ENCODE assay signal across 12 cellular contexts in the genomic region with DNA sequence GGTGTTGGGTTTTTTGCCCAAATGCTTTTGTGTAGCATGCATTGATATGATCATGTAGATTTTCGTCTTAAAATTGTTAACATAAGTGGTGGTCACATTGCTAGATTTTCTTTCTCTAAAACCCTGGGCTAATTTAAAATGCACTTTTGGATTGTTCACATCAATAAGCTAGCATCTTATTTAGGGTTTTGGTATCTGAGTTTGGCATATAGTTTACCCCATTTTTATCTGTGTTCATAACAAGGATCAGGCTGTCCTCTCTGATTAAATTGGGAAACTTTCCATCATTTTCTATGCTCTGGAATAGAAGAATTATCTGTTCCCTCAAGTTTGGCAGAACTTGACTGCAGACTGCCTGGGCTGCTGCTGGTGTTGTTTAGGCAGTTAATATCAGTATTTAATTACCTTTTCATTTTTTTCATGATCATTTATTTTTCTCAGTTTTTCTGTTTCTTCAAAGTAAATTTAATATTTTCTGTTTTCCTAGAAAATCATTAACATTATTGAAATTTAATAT. TPM values are rescaled to one million over a fixed set of nuclear protein-coding genes. Genes with fewer than 3 reads are reported as not detected.
A peak's percentile ranks its signal among the peaks of the same experiment; 100 is the strongest.
DNase-seq lines count a peak whose midpoint lies in the region; ATAC-seq and TF ChIP-seq lines count a peak whose summit lies in the region.
"Had no signal": no experiment of that assay in that cellular context is flagged by ENCODE, and none has a peak within 500 bp of the region (broad histone marks: within the 10 kb centered on the region; RNA-seq: fewer than 3 reads in every experiment).

No MANE protein-coding gene starts in this region.

- DNase-seq in CD8-positive, alpha-beta T cell = no peak
- no peak for DNase-seq in HCT116 (ENCODE audit: low read depth, low spot score)
- no peak for DNase-seq in adipocyte (ENCODE audit: low read depth)
- DNase-seq in naive thymus-derived CD8-positive, alpha-beta T cell = no peak
- no peak for DNase-seq in HPDE6-E6E7 (ENCODE audit: extremely low spot score)
- DNase-seq in breast epithelium (ENCODE audit: low spot score in 2 of 2) = no peak
- DNase-seq in right lobe of liver = no peak
- DNase-seq: GM23248; NCI-H146; stimulated activated naive CD8-positive, alpha-beta T cell treated with anti-CD3 and anti-CD28 coated beads, Interleukin-15, Interleukin-2, amounts not matched to agents 100 U/mL and 50 U/mL, for 24 hours had no signal

- TF ChIP-seq RAD21 in HCT116 (IDR thresholded peaks at IDR 0.05; ENCODE audit: low read depth) = no peak

- peaks cover 42% of the 10 kb centered on the region for H3K27me3 Mint-ChIP-seq in CD8-positive, alpha-beta T cell (ENCODE audit: low read depth)
- H3K27me3 Mint-ChIP-seq in naive thymus-derived CD8-positive, alpha-beta T cell = peaks cover 36 to 81% (median 51%) of the 10 kb centered on the region in 5 donors

- H3K4me1 ChIP-seq in CD8-positive, alpha-beta T cell (ENCODE audit: insufficient read depth, low read length) = peaks cover 5% of the 10 kb centered on the region
- H3K4me1 ChIP-seq in HCT116 (ENCODE audit: control insufficient read depth in 1 of 2, insufficient read depth in 2 of 2, low read length in 2 of 2) = peaks cover 5 to 25% of the 10 kb centered on the region in 2 experiments; a peak in 2 of 4 replicates
- H3K4me1 ChIP-seq in adipocyte (ENCODE audit: control insufficient read depth, insufficient read depth, low read length) = peaks cover 9% of the 10 kb centered on the region
- no peaks in the 10 kb centered on the region for H3K4me1 ChIP-seq in breast epithelium
- peaks cover 0 to 7% (median 0%) of the 10 kb centered on the region in 4 donors for H3K4me1 ChIP-seq in right lobe of liver

- peaks cover 13% of the 10 kb centered on the region for H3K4me1 Mint-ChIP-seq in CD8-positive, alpha-beta T cell (ENCODE audit: low read depth)
- peaks cover 7 to 17% (median 9%) of the 10 kb centered on the region in 4 donors for H3K4me1 Mint-ChIP-seq in naive thymus-derived CD8-positive, alpha-beta T cell

- no peaks in the 10 kb centered on the region for H4K20me1 ChIP-seq in HCT116 (ENCODE audit: insufficient read depth)

- no peaks in the 10 kb centered on the region for H3K9me3 ChIP-seq in CD8-positive, alpha-beta T cell (ENCODE audit: low read length)
- H3K9me3 ChIP-seq in HCT116 (ENCODE audit: control insufficient read depth in 1 of 2, insufficient read depth in 1 of 2, low read depth in 1 of 2, low read length in 2 of 2) = no peaks in the 10 kb centered on the region
- H3K9me3 ChIP-seq in adipocyte (ENCODE audit: control insufficient read depth, low read length) = no peaks in the 10 kb centered on the region
- no peaks in the 10 kb centered on the region for H3K9me3 ChIP-seq in breast epithelium
- no peaks in the 10 kb centered on the region for H3K9me3 ChIP-seq in right lobe of liver

- H3K27ac Mint-ChIP-seq in CD8-positive, alpha-beta T cell = no peak overlapping the region
- H3K27ac Mint-ChIP-seq in naive thymus-derived CD8-positive, alpha-beta T cell = no peak overlapping the region

- peak overlapping the region; percentile 81 for H3K4me3 Mint-ChIP-seq in CD8-positive, alpha-beta T cell
- peak overlapping the region in 6 of 10 donors; percentile 22 to 86 (median 86) for H3K4me3 Mint-ChIP-seq in naive thymus-derived CD8-positive, alpha-beta T cell

- peak overlapping the region; percentile 91 for H3K4me2 ChIP-seq in HCT116 (ENCODE audit: low read length)

- POLR2A ChIA-PET in CD8-positive, alpha-beta T cell (lab: Charles Lee) = interaction anchor here (0.7 to 1.6 kb wide), 3 partner anchors 33 to 1451 kb away, joined by 3 to 9 read pairs (median 3); a partner anchor contains a TSS
- POLR2A ChIA-PET in HCT116 (lab: Charles Lee) = no interaction called here
- POLR2A ChIA-PET in naive thymus-derived CD8-positive, alpha-beta T cell (lab: Charles Lee) = interaction anchor here (0.9 to 1.4 kb wide), 2 partner anchors 33 to 35 kb away, joined by 3 to 4 read pairs; a partner anchor contains a TSS

- TF ChIP-seq POLR2A in HCT116 (IDR thresholded peaks at IDR 0.05; ENCODE audit: borderline replicate concordance, extremely low read depth, insufficient read depth, insufficient read length) (no peak), breast epithelium (IDR thresholded peaks at IDR 0.05) (no peak), right lobe of liver (IDR thresholded peaks at IDR 0.05) (no peak)

- RAD21 ChIA-PET in HCT116 (lab: Charles Lee; ENCODE audit: low non-redundant PET in 1 of 2, low total read pairs in 2 of 2, uncharacterized antibody in 2 of 2, unreplicated experiment in 2 of 2) = no interaction called here

- H3K79me2 ChIP-seq in HCT116 (ENCODE audit: insufficient read depth, low read length) = no peaks in the 10 kb centered on the region

- intact Hi-C loops in CD8-positive, alpha-beta T cell (cut with DNase I, micrococcal nuclease) = loop anchor here in 1 of 2 experiments (1.0 kb wide), 1 partner anchor 19 kb away; no protein-coding TSS in a partner anchor
- intact Hi-C loops in HCT116 (cut with micrococcal nuclease) (no loop called here), breast epithelium (cut with DNase I; ENCODE audit: low total_unique reads) (loop anchor here (10.0 kb wide), 1 partner anchor 304 kb away; no protein-coding TSS in a partner anchor), right lobe of liver (cut with DNase I) (no loop called here)

- H3K4me3 ChIP-seq in CD8-positive, alpha-beta T cell (ENCODE audit: low read depth, low read length) = no peak overlapping the region
- H3K4me3 ChIP-seq in HCT116 (replicated peaks in 1 of 2; ENCODE audit: low read depth in 1 of 2, low read length in 2 of 2) = peak overlapping the region in 1 of 2 experiments; percentile 71; a peak in 2 of 4 replicates
- H3K4me3 ChIP-seq in adipocyte (ENCODE audit: low read length) = peak overlapping the region; percentile 85
- peak overlapping the region in 1 of 3 donors; percentile 65 for H3K4me3 ChIP-seq in breast epithelium
- H3K4me3 ChIP-seq in right lobe of liver = no peak overlapping the region

- no peak overlapping the region for H3K27ac ChIP-seq in CD8-positive, alpha-beta T cell (ENCODE audit: low read depth, low read length)
- no peak overlapping the region for H3K27ac ChIP-seq in HCT116 (ENCODE audit: low read depth, low read length)
- H3K27ac ChIP-seq in breast epithelium = no peak overlapping the region
- no peak overlapping the region for H3K27ac ChIP-seq in right lobe of liver
- H3K27ac ChIP-seq: GM23248 had no signal

- H3K9me3 Mint-ChIP-seq in CD8-positive, alpha-beta T cell = no peaks in the 10 kb centered on the region
- H3K9me3 Mint-ChIP-seq in naive thymus-derived CD8-positive, alpha-beta T cell = peaks cover 0 to 3% (median 0%) of the 10 kb centered on the region in 9 donors

- WGBS in right lobe of liver (ENCODE audit: insufficient coverage, low coverage, low lambda C conversion rate, missing lambda C conversion rate) = 67% methylated on average over 1 of the region's 1 CpG

- no peak overlapping the region for H2AFZ ChIP-seq in HCT116 (ENCODE audit: low read depth, low read length, poor library complexity, severe bottlenecking)

- BruUV-seq in HCT116 (replicated peaks; lab: Mats Ljungman, UMichigan) = no TSS peak

- no peak for TF ChIP-seq CTCF in CD8-positive, alpha-beta T cell (IDR thresholded peaks at IDR 0.05)
- TF ChIP-seq CTCF in HCT116 (IDR thresholded peaks at IDR 0.05 in 2 of 3, conservative IDR thresholded peaks at IDR 0.05 in 1 of 3; ENCODE audit: borderline replicate concordance in 1 of 3, insufficient read depth in 1 of 3, low read depth in 2 of 3, low read length in 2 of 3) = no peak
- TF ChIP-seq CTCF in breast epithelium (IDR thresholded peaks at IDR 0.05) = no peak
- no peak for TF ChIP-seq CTCF in right lobe of liver (IDR thresholded peaks at IDR 0.05)

- H3K9me2 ChIP-seq in HCT116 (ENCODE audit: insufficient read depth) = no peaks in the 10 kb centered on the region

- ATAC-seq in CD8-positive, alpha-beta T cell = no peak
- ATAC-seq in HCT116 = no peak
- ATAC-seq in naive thymus-derived CD8-positive, alpha-beta T cell = no peak
- no peak for ATAC-seq in HG02588 (IDR thresholded peaks at IDR 0.05; ENCODE audit: unreplicated experiment)
- ATAC-seq in right lobe of liver = no peak
- ATAC-seq: GM12878; stimulated activated naive CD8-positive, alpha-beta T cell treated with anti-CD3 and anti-CD28 coated beads, Interleukin-15, Interleukin-2, amounts not matched to agents 100 U/mL and 50 U/mL, for 24 hours had no signal

- H3K9ac ChIP-seq in HCT116 (ENCODE audit: low read length) (no peak overlapping the region), adipocyte (ENCODE audit: low read length) (no peak overlapping the region)
- H3K9ac ChIP-seq: GM23248 had no signal

- peaks cover 4% of the 10 kb centered on the region for H3K27me3 ChIP-seq in CD8-positive, alpha-beta T cell (ENCODE audit: insufficient read depth, low read length)
- H3K27me3 ChIP-seq in HCT116 (ENCODE audit: insufficient read depth, low read length) (0 out of 2 replicates have a peak, but pooled peaks cover 5% of the 10 kb centered on the region), adipocyte (replicated peaks; ENCODE audit: control insufficient read depth, insufficient read depth, low read length) (peaks cover 7% of the 10 kb centered on the region), breast epithelium (no peaks in the 10 kb centered on the region), right lobe of liver (peaks cover 0 to 11% of the 10 kb centered on the region in 2 donors)

- H3K36me3 Mint-ChIP-seq in CD8-positive, alpha-beta T cell = no peaks in the 10 kb centered on the region
- H3K36me3 Mint-ChIP-seq in naive thymus-derived CD8-positive, alpha-beta T cell = no peaks in the 10 kb centered on the region

- H3K36me3 ChIP-seq in CD8-positive, alpha-beta T cell (ENCODE audit: insufficient read depth, low read length) = no peaks in the 10 kb centered on the region
- H3K36me3 ChIP-seq in HCT116 (ENCODE audit: control insufficient read depth in 1 of 2, insufficient read depth in 2 of 2, low read length in 2 of 2) = no peaks in the 10 kb centered on the region
- H3K36me3 ChIP-seq in adipocyte (ENCODE audit: control insufficient read depth, insufficient read depth, low read length, severe bottlenecking) = no peaks in the 10 kb centered on the region
- no peaks in the 10 kb centered on the region for H3K36me3 ChIP-seq in breast epithelium
- no peaks in the 10 kb centered on the region for H3K36me3 ChIP-seq in right lobe of liver

- CTCF ChIA-PET in CD8-positive, alpha-beta T cell (lab: Charles Lee) = interaction anchor here (0.7 to 3.0 kb wide), 7 partner anchors 10 to 84 kb away, joined by 3 to 28 read pairs (median 3); a partner anchor contains a TSS
- CTCF ChIA-PET in HCT116 (lab: Charles Lee) = interaction anchor here (0.9 to 2.9 kb wide), 5 partner anchors 18 to 85 kb away, joined by 4 to 47 read pairs (median 10); no protein-coding TSS in a partner anchor

RNA-seq across cellular contexts. Expression of a gene that starts 1.8 kb away (rescaled TPM):
- 1 to 10 TPM; 6.9 to 8.8 TPM for total RNA-seq in CD8-positive, alpha-beta T cell
- total RNA-seq in HCT116 (2021; ENCODE audit: unreplicated experiment) (43.5 TPM), breast epithelium (10 to 100 TPM; 36.4 to 59.0 (median 51.8) TPM), right lobe of liver (1 to 10 TPM in 5 of 6 experiments, under 1 TPM in 1; 0.81 to 5.0 (median 2.8) TPM)
- 16.7 and 18.5 TPM in 2 replicates for polyA plus RNA-seq in HCT116 (2012)
- total RNA-seq in naive thymus-derived CD8-positive, alpha-beta T cell = 1 to 10 TPM; 1.8 to 1.9 TPM
- polyA plus RNA-seq in naive thymus-derived CD8-positive, alpha-beta T cell = 1 to 10 TPM; 2.5 to 4.7 (median 3.1) TPM

RNA-seq across cellular contexts. Expression of a gene that starts 33.3 kb away (rescaled TPM):
- total RNA-seq in CD8-positive, alpha-beta T cell = 10 to 100 TPM; 21.5 to 29.6 TPM
- total RNA-seq in HCT116 (2021; ENCODE audit: unreplicated experiment) = 31.6 TPM
- 14.6 TPM in 2 replicates for polyA plus RNA-seq in HCT116 (2012)
- 10 to 100 TPM; 70.7 to 71.9 TPM for total RNA-seq in naive thymus-derived CD8-positive, alpha-beta T cell
- 10 to 100 TPM; 15.3 to 28.5 (median 17.5) TPM for polyA plus RNA-seq in naive thymus-derived CD8-positive, alpha-beta T cell
- total RNA-seq in breast epithelium = 10 to 100 TPM; 27.7 to 49.5 (median 34.1) TPM
- 10 to 100 TPM in 3 of 6 experiments, 1 to 10 TPM in 3; 8.6 to 13.1 (median 10.6) TPM for total RNA-seq in right lobe of liver
